8 cellular contexts compared by ENCODE assay signal in genomic region chr11:18720811-18721575, GRCh38. TPM values are rescaled to one million over a fixed set of nuclear protein-coding genes. Genes with fewer than 3 reads are reported as not detected.
DNase-seq lines count a peak whose midpoint lies in the region; ATAC-seq, FAIRE-seq and TF ChIP-seq lines count a peak whose summit lies in the region.

No MANE protein-coding gene starts in this region.

- peak overlapping the region; percentile 69 for H3K9ac ChIP-seq in Karpas-422 (ENCODE audit: low read length)

- TF ChIP-seq CTCF in Calu3 (IDR thresholded peaks at IDR 0.05; ENCODE audit: unreplicated experiment) (no peak), VCaP (conservative IDR thresholded peaks at IDR 0.05) (no peak), brain microvascular endothelial cell (IDR thresholded peaks at IDR 0.05; ENCODE audit: low read depth, low read length, missing control alignments) (no peak)

- CTCF ChIA-PET in Calu3 (lab: Charles Lee), result interaction anchor here (1.0 to 1.4 kb wide), 8 partner anchors 15 to 230 kb away, joined by 3 to 8 read pairs (median 3); partner anchors contain the start of gene SPTY2D1

- intact Hi-C loops in Calu3 (cut with micrococcal nuclease; ENCODE audit: unreplicated experiment), result loop anchor here (10.0 kb wide), 1 partner anchor 86 kb away; the partner anchor contains the start of gene SPTY2D1

- BruUV-seq in Calu3 (replicated peaks; lab: Mats Ljungman, UMichigan), result no TSS peak

- peak overlapping the region; percentile 10 for H3K27ac Mint-ChIP-seq in Calu3 (ENCODE audit: unreplicated experiment)

- H3K36me3 Mint-ChIP-seq in Calu3 (ENCODE audit: insufficient read depth, unreplicated experiment), result peaks cover 15% of the 10 kb centered on the region

- peak overlapping the region; percentile 87 for H3K4me2 ChIP-seq in Karpas-422 (ENCODE audit: low read depth, low read length, poor library complexity, severe bottlenecking)

- peaks cover 16% of the 10 kb centered on the region for H3K4me1 Mint-ChIP-seq in Calu3 (ENCODE audit: low read depth, unreplicated experiment)

- H3K9me2 ChIP-seq in Karpas-422 (replicated peaks; ENCODE audit: insufficient read depth, low read length), result no peaks in the 10 kb centered on the region

- H4K20me1 ChIP-seq in Karpas-422 (ENCODE audit: insufficient read depth, low read depth, low read length), result no peaks in the 10 kb centered on the region

- peak overlapping the region; percentile 96 for H2AFZ ChIP-seq in Karpas-422 (ENCODE audit: low read length)

- FAIRE-seq in small intestine (lab: Jason Lieb, UNC), result no peak

- H3K27me3 ChIP-seq in Karpas-422 (ENCODE audit: low read length) (no peaks in the 10 kb centered on the region), brain microvascular endothelial cell (replicated peaks) (no peaks in the 10 kb centered on the region), small intestine (ENCODE audit: control insufficient read depth in 2 of 2, insufficient read depth in 2 of 2, low read length in 2 of 2) (no peaks in the 10 kb centered on the region)

- peak; percentile 82 for ATAC-seq in GM21390 (IDR thresholded peaks at IDR 0.05; ENCODE audit: unreplicated experiment)

- H3K36me3 ChIP-seq in Karpas-422 (ENCODE audit: insufficient read depth, low read length), result no peaks in the 10 kb centered on the region
- no peaks in the 10 kb centered on the region for H3K36me3 ChIP-seq in brain microvascular endothelial cell (replicated peaks)
- H3K36me3 ChIP-seq in small intestine (ENCODE audit: control insufficient read depth in 2 of 2, insufficient read depth in 2 of 2, low read length in 2 of 2), result no peaks in the 10 kb centered on the region

- H3K79me2 ChIP-seq in Karpas-422 (ENCODE audit: low read length), result no peaks in the 10 kb centered on the region

- no peaks in the 10 kb centered on the region for H3K9me3 Mint-ChIP-seq in Calu3 (ENCODE audit: low read depth, unreplicated experiment)

- in situ Hi-C loops in brain microvascular endothelial cell (cut with HindIII; ENCODE audit: low pct_ligation_motif_present, low sequenced_read_pairs), result no loop called here

- H3K4me3 Mint-ChIP-seq in Calu3 (ENCODE audit: low read depth, unreplicated experiment), result peak overlapping the region; percentile 90

- WGBS in small intestine, 3 donors, result 2 to 6% (median 4%) methylated on average over 42 of the region's 42 CpGs

- H3K9me3 ChIP-seq in Karpas-422 (ENCODE audit: low read length), result no peaks in the 10 kb centered on the region
- H3K9me3 ChIP-seq in small intestine (ENCODE audit: control insufficient read depth, low read depth), result no peaks in the 10 kb centered on the region

- H3K27me3 Mint-ChIP-seq in Calu3 (ENCODE audit: unreplicated experiment), result peaks cover 29% of the 10 kb centered on the region

- H3K27ac ChIP-seq in Karpas-422 (ENCODE audit: low read length), result no peak overlapping the region
- peak overlapping the region; percentile 33; the same call in 1 of the 2 replicates for H3K27ac ChIP-seq in VCaP
- H3K27ac ChIP-seq in brain microvascular endothelial cell, result no peak overlapping the region
- peak overlapping the region in 1 of 2 donors; percentile 11 for H3K27ac ChIP-seq in small intestine (ENCODE audit: low read depth in 1 of 2, low read length in 1 of 2)

- DNase-seq in Calu3 (peak; percentile 88), Karpas-422 (peak; percentile 88), brain microvascular endothelial cell (peak; percentile 55), iPS-NIHi7 (ENCODE audit: extremely low spot score) (peak; percentile 91), small intestine (peak; percentile 72), NCI-H345 (lab: John Stamatoyannopoulos, UW) (no peak)

- H3K4me1 ChIP-seq in Karpas-422 (ENCODE audit: low read length), result peaks cover 10% of the 10 kb centered on the region
- peaks cover 0 to 2% of the 10 kb centered on the region in 2 donors for H3K4me1 ChIP-seq in small intestine (ENCODE audit: control insufficient read depth in 2 of 2, insufficient read depth in 1 of 2, low read depth in 1 of 2, low read length in 1 of 2)

- peak overlapping the region; percentile 75 for H3K4me3 ChIP-seq in Karpas-422 (ENCODE audit: low read length)
- H3K4me3 ChIP-seq in brain microvascular endothelial cell (ENCODE audit: low read depth, low read length), result peak overlapping the region; percentile 66
- peak overlapping the region; percentile 39 to 44 for H3K4me3 ChIP-seq in small intestine (ENCODE audit: low read depth in 1 of 2, low read length in 2 of 2)

RNA-seq across cellular contexts. Expression of gene IGSF22, which starts 5.0 kb away (rescaled TPM):
- not detected in 2 replicates for total RNA-seq in Calu3 (2022)
- total RNA-seq in Karpas-422 (2014; rRNA removed; shearing (Covaris generic); ENCODE audit: low replicate concordance), result not detected in 2 replicates
- under 1 TPM; 0.27 to 0.89 (median 0.49) TPM for polyA plus RNA-seq in small intestine

RNA-seq across cellular contexts. Expression of gene TMEM86A, which starts 22.4 kb away (rescaled TPM):
- total RNA-seq in Calu3 (2022), result 8.8 and 11.9 TPM in 2 replicates
- total RNA-seq in Karpas-422 (2014; rRNA removed; shearing (Covaris generic); ENCODE audit: low replicate concordance), result 0.14 and 0.45 TPM in 2 replicates
- polyA plus RNA-seq in small intestine, result 1 to 10 TPM in 1 of 3 donors, under 1 TPM in 2; 0.22 to 1.3 (median 0.81) TPM
